Comparison of ENCODE assay signal across 14 cellular contexts in the genomic region with DNA sequence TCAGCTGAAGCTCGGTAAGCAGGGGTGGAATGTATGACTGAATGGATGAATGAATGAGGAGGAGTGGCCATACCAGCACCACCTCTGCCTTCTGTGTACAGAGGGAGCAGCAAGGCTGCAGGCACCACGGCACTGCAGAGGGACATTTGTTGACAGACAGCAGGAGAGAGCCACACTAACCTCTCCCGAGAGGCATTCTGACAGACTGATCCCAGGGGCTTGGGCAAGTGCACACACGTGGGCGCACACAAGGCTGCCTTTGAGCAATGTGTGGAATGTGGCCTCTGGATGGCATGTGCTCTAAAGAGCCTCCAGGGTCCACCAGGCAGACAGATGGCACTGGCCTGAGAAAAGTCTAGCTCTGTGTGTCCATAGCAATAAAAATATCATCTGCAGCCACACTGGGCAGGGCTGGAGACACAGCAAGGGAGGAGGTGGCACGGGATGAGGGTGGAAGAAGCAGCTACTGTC.
DNase-seq lines count a peak whose midpoint lies in the region; ATAC-seq, FAIRE-seq and TF ChIP-seq lines count a peak whose summit lies in the region.
"Had no signal": no experiment of that assay in that cellular context is flagged by ENCODE, and none has a peak within 500 bp of the region (broad histone marks: within the 10 kb centered on the region; RNA-seq: fewer than 3 reads in every experiment).

No MANE protein-coding gene starts in this region.

- TF ChIP-seq CTCF in A549 (IDR thresholded peaks at IDR 0.05), result no peak
- no peak for TF ChIP-seq CTCF in WERI-Rb-1 (IDR thresholded peaks at IDR 0.05; ENCODE audit: low read depth, low read length)

- no peaks in the 10 kb centered on the region for H3K4me1 Mint-ChIP-seq in stimulated activated naive CD8-positive, alpha-beta T cell treated with anti-CD3 and anti-CD28 coated beads, Interleukin-15, amount 100 ng/mL, for 72 hours
- H3K4me1 Mint-ChIP-seq: CD4-positive, CD25-positive, alpha-beta regulatory T cell; natural killer cell had no signal

- no peaks in the 10 kb centered on the region for H3K9me3 Mint-ChIP-seq in stimulated activated naive CD8-positive, alpha-beta T cell treated with anti-CD3 and anti-CD28 coated beads, Interleukin-15, amount 100 ng/mL, for 72 hours
- H3K9me3 Mint-ChIP-seq: natural killer cell had no signal

- no peak overlapping the region for H3K4me3 Mint-ChIP-seq in stimulated activated naive CD8-positive, alpha-beta T cell treated with anti-CD3 and anti-CD28 coated beads, Interleukin-15, amount 100 ng/mL, for 72 hours
- H3K4me3 Mint-ChIP-seq: CD4-positive, CD25-positive, alpha-beta regulatory T cell; natural killer cell had no signal

- DNase-seq in A549 (ENCODE audit: low read depth in 1 of 2, low spot score in 1 of 2) (peak in 1 of 2 experiments; percentile 16), GM04503 (ENCODE audit: low read depth) (peak; percentile 44), WERI-Rb-1 (peak; percentile 51), kidney tubule cell (ENCODE audit: low spot score) (peak; percentile 92), NCI-H1105 treated with DMSO at 0.1 percent for 48 hours (lab: John Stamatoyannopoulos, UW) (no peak)
- DNase-seq in stimulated activated naive CD8-positive, alpha-beta T cell treated with anti-CD3 and anti-CD28 coated beads, Interleukin-15, amount 100 ng/mL, for 72 hours, result no peak
- no peak for DNase-seq in NK-92 treated with Interleukin-12 subunit alpha and Interleukin-12 subunit beta, amount 100 ng/mL, for 24 hours (lab: John Stamatoyannopoulos, UW)
- DNase-seq: activated gamma-delta T cell; CD4-positive, CD25-positive, alpha-beta regulatory T cell; Karpas-422; natural killer cell; stomach had no signal

- no peak overlapping the region for H3K27ac Mint-ChIP-seq in stimulated activated naive CD8-positive, alpha-beta T cell treated with anti-CD3 and anti-CD28 coated beads, Interleukin-15, amount 100 ng/mL, for 72 hours
- H3K27ac Mint-ChIP-seq: CD4-positive, CD25-positive, alpha-beta regulatory T cell; natural killer cell had no signal

- peak; percentile 69 to 73; a peak in 5 of 6 replicates for ATAC-seq in A549
- ATAC-seq in HG03571 (IDR thresholded peaks at IDR 0.05; ENCODE audit: unreplicated experiment), result no peak
- ATAC-seq in stimulated activated naive CD8-positive, alpha-beta T cell treated with anti-CD3 and anti-CD28 coated beads, Interleukin-15, amount 100 ng/mL, for 72 hours, result no peak

- H3K27me3 ChIP-seq in WERI-Rb-1 (ENCODE audit: insufficient read depth, low read depth, severe bottlenecking), result no peaks in the 10 kb centered on the region
- H3K27me3 ChIP-seq: stomach had no signal

- H3K4me3 ChIP-seq in A549 (no peak overlapping the region), WERI-Rb-1 (ENCODE audit: low read depth, low read length) (no peak overlapping the region)
- H3K4me3 ChIP-seq: coronary artery, stomach had no signal

- 0 out of 3 replicates have a peak overlapping the region, but pooled peaks have one; percentile 9 for H3K4me2 ChIP-seq in A549

- H3K4me1 ChIP-seq in A549, result no peaks in the 10 kb centered on the region; the same call in 1 of the 3 replicates
- H3K4me1 ChIP-seq: stomach had no signal

- FAIRE-seq in A549 (lab: Jason Lieb, UNC), result no peak

- H3K36me3 ChIP-seq in WERI-Rb-1, result no peaks in the 10 kb centered on the region; the same call in 1 of the 2 replicates
- H3K36me3 ChIP-seq: stomach had no signal

- no peaks in the 10 kb centered on the region for H3K27me3 Mint-ChIP-seq in stimulated activated naive CD8-positive, alpha-beta T cell treated with anti-CD3 and anti-CD28 coated beads, Interleukin-15, amount 100 ng/mL, for 72 hours
- H3K27me3 Mint-ChIP-seq: CD4-positive, CD25-positive, alpha-beta regulatory T cell had no signal

- H3K27ac ChIP-seq in A549 (no peak overlapping the region), WERI-Rb-1 (peak overlapping the region; percentile 53)
- H3K27ac ChIP-seq: coronary artery, stomach had no signal

- no peak for TF ChIP-seq POLR2A in A549 (IDR thresholded peaks at IDR 0.05; ENCODE audit: low read length)

- CTCF ChIA-PET in A549 (lab: Yijun Ruan, JAX), result interaction anchor here (0.9 to 1.2 kb wide), 2 partner anchors 18 to 179 kb away, joined by 3 to 4 read pairs; no protein-coding TSS in a partner anchor

- POLR2A ChIA-PET in A549 (lab: Yijun Ruan, JAX), result no interaction called here

- TF ChIP-seq RAD21 in A549 (conservative IDR thresholded peaks at IDR 0.05 in 1 of 2, IDR thresholded peaks at IDR 0.05 in 1 of 2), result no peak

- H3K9me3 ChIP-seq in A549 (no peaks in the 10 kb centered on the region), WERI-Rb-1 (ENCODE audit: severe bottlenecking) (no peaks in the 10 kb centered on the region)
- H3K9me3 ChIP-seq: stomach had no signal

- WGBS in A549 (ENCODE audit: missing lambda C conversion rate), result 11% methylated on average over 2 of the region's 6 CpGs

- no peak for TF ChIP-seq EP300 in A549 (IDR thresholded peaks at IDR 0.05)

TF ChIP-seq in A549, 52 proteins besides CTCF, POLR2A, EP300 and RAD21:
- TF ChIP-seq ESRRA (IDR thresholded peaks at IDR 0.05; ENCODE audit: borderline replicate concordance, low read length) (no peak), KDM5A (IDR thresholded peaks at IDR 0.05) (no peak), CBX2 (IDR thresholded peaks at IDR 0.05; ENCODE audit: borderline replicate concordance, low read depth) (no peak), MAX (IDR thresholded peaks at IDR 0.05) (no peak), JUN (IDR thresholded peaks at IDR 0.05) (no peak), NFE2L2 (conservative IDR thresholded peaks at IDR 0.05; ENCODE audit: low read length) (no peak), NPAS2 (CRISPR knock-in tag; IDR thresholded peaks at IDR 0.05; ENCODE audit: borderline replicate concordance) (no peak), PHF8 (IDR thresholded peaks at IDR 0.05; ENCODE audit: borderline replicate concordance, low read depth) (no peak), MYC (IDR thresholded peaks at IDR 0.05; ENCODE audit: borderline replicate concordance, low read length) (no peak), ZNF302 (CRISPR knock-in tag; IDR thresholded peaks at IDR 0.05) (no peak), CHD2 (IDR thresholded peaks at IDR 0.05; ENCODE audit: low read length, partially characterized antibody) (no peak)
- TF ChIP-seq, protein P1, sequence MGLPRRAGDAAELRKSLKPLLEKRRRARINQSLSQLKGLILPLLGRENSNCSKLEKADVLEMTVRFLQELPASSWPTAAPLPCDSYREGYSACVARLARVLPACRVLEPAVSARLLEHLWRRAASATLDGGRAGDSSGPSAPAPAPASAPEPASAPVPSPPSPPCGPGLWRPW (IDR thresholded peaks at IDR 0.05), result no peak

Comparison
In these comparisons a context has a peak if more than half of its experiments do, and no peak if none do; other contexts are left out.
1. ATAC-seq: peak in A549 (2 of 2); none in HG03571 (single experiment) and stimulated activated naive CD8-positive, alpha-beta T cell treated with anti-CD3 and anti-CD28 coated beads, Interleukin-15, amount 100 ng/mL, for 72 hours (single experiment).
2. DNase-seq: peak in GM04503 (single experiment), WERI-Rb-1 (single experiment) and kidney tubule cell (single experiment); none in NCI-H1105 treated with DMSO at 0.1 percent for 48 hours (single experiment), stimulated activated naive CD8-positive, alpha-beta T cell treated with anti-CD3 and anti-CD28 coated beads, Interleukin-15, amount 100 ng/mL, for 72 hours (0 of 2) and NK-92 treated with Interleukin-12 subunit alpha and Interleukin-12 subunit beta, amount 100 ng/mL, for 24 hours (single experiment).